1 cellular context compared by ENCODE assay signal in genomic region chr21:44938976-44939531, GRCh38.
TF ChIP-seq lines count a peak whose summit lies in the region.

No MANE protein-coding gene starts in this region.

TF ChIP-seq in IMR-90, 13 proteins besides CTCF, POLR2A, EP300 and RAD21 (continued from another document):
- TF ChIP-seq, protein P1, sequence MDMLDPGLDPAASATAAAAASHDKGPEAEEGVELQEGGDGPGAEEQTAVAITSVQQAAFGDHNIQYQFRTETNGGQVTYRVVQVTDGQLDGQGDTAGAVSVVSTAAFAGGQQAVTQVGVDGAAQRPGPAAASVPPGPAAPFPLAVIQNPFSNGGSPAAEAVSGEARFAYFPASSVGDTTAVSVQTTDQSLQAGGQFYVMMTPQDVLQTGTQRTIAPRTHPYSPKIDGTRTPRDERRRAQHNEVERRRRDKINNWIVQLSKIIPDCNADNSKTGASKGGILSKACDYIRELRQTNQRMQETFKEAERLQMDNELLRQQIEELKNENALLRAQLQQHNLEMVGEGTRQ (IDR thresholded peaks at IDR 0.05; ENCODE audit: low read depth, low read length) = no peak
